Comparison of ENCODE assay signal across 14 cellular contexts in the genomic region with DNA sequence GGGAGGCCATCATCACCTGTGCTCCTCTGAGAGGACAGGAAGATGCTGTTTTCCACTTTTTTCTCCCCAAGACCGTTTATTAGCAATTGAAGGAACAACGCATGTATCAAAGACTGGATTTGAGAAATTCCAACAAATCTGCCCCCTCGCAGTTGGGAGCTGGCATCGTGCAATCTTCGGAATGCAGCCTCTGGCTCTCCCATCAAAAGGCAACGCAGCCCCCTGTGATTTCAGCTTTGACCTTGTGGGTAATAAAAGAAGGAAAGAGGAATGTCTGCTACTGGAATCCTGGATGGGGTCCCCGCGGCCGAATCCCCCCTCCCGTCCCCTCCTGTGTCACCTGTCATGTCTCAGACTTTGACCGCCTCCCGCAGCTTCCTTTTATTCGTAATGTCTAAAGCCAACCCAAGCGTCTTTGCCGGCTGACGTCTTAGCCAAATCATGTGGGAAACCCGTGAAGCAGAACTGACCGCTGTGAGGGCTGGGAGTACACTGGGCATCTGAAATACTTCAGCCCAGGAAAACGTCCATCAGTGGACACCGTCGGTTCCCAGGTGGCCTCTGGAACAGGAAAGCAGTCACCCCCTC.
A peak's percentile ranks its signal among the peaks of the same experiment; 100 is the strongest.
DNase-seq lines count a peak whose midpoint lies in the region; ATAC-seq and TF ChIP-seq lines count a peak whose summit lies in the region.
"Had no signal": no experiment of that assay in that cellular context is flagged by ENCODE, and none has a peak within 500 bp of the region (broad histone marks: within the 10 kb centered on the region; RNA-seq: fewer than 3 reads in every experiment).

No MANE protein-coding gene starts in this region.

- H2AK5ac ChIP-seq in IMR-90 (ENCODE audit: low read depth, low read length): no peak overlapping the region

- CTCF ChIA-PET in IMR-90 (lab: Yijun Ruan, JAX): no interaction called here
- CTCF ChIA-PET in WTC11 (lab: Charles Lee): no interaction called here

- H4K20me1 ChIP-seq in BLaER1 (no peaks in the 10 kb centered on the region), IMR-90 (ENCODE audit: insufficient read depth, low read length) (no peaks in the 10 kb centered on the region)

- H3K18ac ChIP-seq in IMR-90 (ENCODE audit: low read depth, low read length): no peak overlapping the region

- H3K27me3 ChIP-seq in BLaER1 (peaks cover 63% of the 10 kb centered on the region), IMR-90 (ENCODE audit: control insufficient read depth, insufficient read depth, low read length) (peaks cover 37% of the 10 kb centered on the region), sigmoid colon (peaks cover 0 to 29% (median 0%) of the 10 kb centered on the region in 3 donors)

- ATAC-seq in IMR-90 (ENCODE audit: low read depth) (no peak), WTC11 (no peak), HG03469 (IDR thresholded peaks at IDR 0.05; ENCODE audit: unreplicated experiment) (no peak)

- H2AFZ ChIP-seq in IMR-90 (replicated peaks; ENCODE audit: low read length, poor library complexity): no peak overlapping the region

- H4K91ac ChIP-seq in IMR-90 (ENCODE audit: insufficient read depth, low read depth, low read length): no peak overlapping the region

- H3K9me3 Mint-ChIP-seq in neural crest cell: no peaks in the 10 kb centered on the region
- 0 out of 2 replicates have a peak, but pooled peaks cover 3% of the 10 kb centered on the region for H3K9me3 Mint-ChIP-seq in WTC11
- H3K9me3 Mint-ChIP-seq: activated naive CD8-positive, alpha-beta T cell treated with anti-CD3 and anti-CD28 coated beads, Interleukin-2, amount 10 ng/mL, durations not matched to agents 7 days and 5 days; immature natural killer cell had no signal

- H3K4me1 Mint-ChIP-seq in neural crest cell: peaks cover 35% of the 10 kb centered on the region
- H3K4me1 Mint-ChIP-seq in WTC11: peaks cover 44% of the 10 kb centered on the region

- H3K23ac ChIP-seq in IMR-90 (ENCODE audit: low read depth, low read length): no peak overlapping the region

- dilution Hi-C loops in IMR-90 (cut with HindIII; ENCODE audit: low sequenced_read_pairs, unreplicated experiment): no loop called here

- no peak overlapping the region for H2BK15ac ChIP-seq in IMR-90 (ENCODE audit: low read depth, low read length)

- no peak overlapping the region for H2BK5ac ChIP-seq in IMR-90 (ENCODE audit: low read depth, low read length, poor library complexity, severe bottlenecking)

- peaks cover 21% of the 10 kb centered on the region for H3K4me1 ChIP-seq in BLaER1
- no peaks in the 10 kb centered on the region for H3K4me1 ChIP-seq in IMR-90 (ENCODE audit: control insufficient read depth, insufficient read depth, low read length)
- H3K4me1 ChIP-seq in sigmoid colon: peaks cover 0 to 15% (median 5%) of the 10 kb centered on the region in 4 donors

- intact Hi-C loops in IMR-90 (cut with micrococcal nuclease): no loop called here
- intact Hi-C loops in sigmoid colon (cut with DNase I): no loop called here

- no peaks in the 10 kb centered on the region for H3K36me3 ChIP-seq in BLaER1
- H3K36me3 ChIP-seq in IMR-90 (ENCODE audit: control insufficient read depth, insufficient read depth, low read length): no peaks in the 10 kb centered on the region
- H3K36me3 ChIP-seq in sigmoid colon: peaks cover 13 to 34% (median 20%) of the 10 kb centered on the region in 4 donors
- H3K36me3 ChIP-seq: MG63 had no signal

- POLR2A ChIA-PET in IMR-90 (lab: Charles Lee; ENCODE audit: unreplicated experiment): no interaction called here
- POLR2A ChIA-PET in WTC11 (lab: Charles Lee): no interaction called here

- H4K5ac ChIP-seq in IMR-90 (ENCODE audit: low read depth, low read length): no peak overlapping the region

- H3K9me3 ChIP-seq in BLaER1 (no peaks in the 10 kb centered on the region), IMR-90 (ENCODE audit: control insufficient read depth, insufficient read depth, low read length) (no peaks in the 10 kb centered on the region), sigmoid colon (no peaks in the 10 kb centered on the region)
- H3K9me3 ChIP-seq: MG63 had no signal

- no peak for TF ChIP-seq POLR2A in IMR-90 (IDR thresholded peaks at IDR 0.05; ENCODE audit: low read depth, low read length)
- TF ChIP-seq POLR2A in sigmoid colon (IDR thresholded peaks at IDR 0.05): no peak

- no peak overlapping the region for H3K56ac ChIP-seq in IMR-90 (ENCODE audit: extremely low read depth, insufficient read depth, low read length)

- H2AK9ac ChIP-seq in IMR-90 (replicated peaks; ENCODE audit: low read depth, low read length, poor library complexity): peak overlapping the region; percentile 65

- H3K27me3 Mint-ChIP-seq in neural crest cell (ENCODE audit: low read depth) (peaks cover 34% of the 10 kb centered on the region), WTC11 (ENCODE audit: low read depth) (peaks cover 31% of the 10 kb centered on the region)

- 71% methylated on average over 9 of the region's 21 CpGs; no CpG with 5 or more reads in 1 of the 2 experiments for WGBS in IMR-90 (ENCODE audit: extremely low coverage in 2 of 2, insufficient read length in 1 of 2), 2 experiments
- WGBS in sigmoid colon, 2 donors: 67 to 86% methylated on average over 21 of the region's 21 CpGs

- H3K4me3 Mint-ChIP-seq in neural crest cell: peak overlapping the region; percentile 21
- H3K4me3 Mint-ChIP-seq in WTC11: no peak overlapping the region
- H3K4me3 Mint-ChIP-seq: activated naive CD8-positive, alpha-beta T cell treated with anti-CD3 and anti-CD28 coated beads, Interleukin-2, amount 10 ng/mL, durations not matched to agents 7 days and 5 days; immature natural killer cell; nephron progenitor cell had no signal

- in situ Hi-C loops in IMR-90 (cut with MboI; ENCODE audit: low sequenced_read_pairs): no loop called here

- H3K27ac ChIP-seq in BLaER1 (no peak overlapping the region), IMR-90 (ENCODE audit: insufficient read depth, low read length) (no peak overlapping the region), sigmoid colon (peak overlapping the region in 2 of 4 donors; percentile 2 to 10)
- H3K27ac ChIP-seq: coronary artery had no signal

- H4K8ac ChIP-seq in IMR-90 (ENCODE audit: low read depth in 2 of 2, low read length in 2 of 2): no peak overlapping the region

- no peak for TF ChIP-seq CTCF in IMR-90 (conservative IDR thresholded peaks at IDR 0.05; ENCODE audit: low read depth, low read length)
- TF ChIP-seq CTCF in epithelial cell of proximal tubule (conservative IDR thresholded peaks at IDR 0.05; ENCODE audit: low read depth, low read length): no peak
- no peak for TF ChIP-seq CTCF in neural crest cell (conservative IDR thresholded peaks at IDR 0.05)
- TF ChIP-seq CTCF in WTC11 (IDR thresholded peaks at IDR 0.05): no peak
- no peak for TF ChIP-seq CTCF in sigmoid colon (IDR thresholded peaks at IDR 0.05)

- peaks cover 16% of the 10 kb centered on the region for H3K36me3 Mint-ChIP-seq in neural crest cell (ENCODE audit: low read depth)
- peaks cover 20% of the 10 kb centered on the region for H3K36me3 Mint-ChIP-seq in WTC11
- H3K36me3 Mint-ChIP-seq: activated naive CD8-positive, alpha-beta T cell treated with anti-CD3 and anti-CD28 coated beads, Interleukin-2, amount 10 ng/mL, durations not matched to agents 7 days and 5 days; immature natural killer cell had no signal

- TF ChIP-seq EP300 in sigmoid colon (IDR thresholded peaks at IDR 0.05): no peak

- BruUV-seq in IMR-90 (replicated peaks; lab: Mats Ljungman, UMichigan): no TSS peak

- H2BK20ac ChIP-seq in IMR-90 (ENCODE audit: low read depth, low read length): no peak overlapping the region

- no peak for TF ChIP-seq RAD21 in IMR-90 (IDR thresholded peaks at IDR 0.05; ENCODE audit: low read length)

- DNase-seq in IMR-90 (no peak), epithelial cell of proximal tubule (ENCODE audit: low read depth) (peak; percentile 72), neural crest cell (ENCODE audit: low read depth, low spot score) (no peak), WTC11 (ENCODE audit: low spot score) (no peak), SKM-1 treated with dmso at 0.1 percent for 144 hours (lab: John Stamatoyannopoulos, UW; ENCODE audit: unreplicated experiment) (no peak), sigmoid colon (no peak)
- DNase-seq: activated naive CD8-positive, alpha-beta T cell treated with anti-CD3 and anti-CD28 coated beads, Interleukin-2, amount 10 ng/mL, durations not matched to agents 7 days and 5 days; MG63; NCI-H345; nephron progenitor cell had no signal

- no peak overlapping the region for H2BK120ac ChIP-seq in IMR-90 (ENCODE audit: low read depth, low read length)

- H3K4me3 ChIP-seq in BLaER1 (no peak overlapping the region), IMR-90 (ENCODE audit: insufficient read depth, low read depth, low read length) (no peak overlapping the region), epithelial cell of proximal tubule (ENCODE audit: low read depth, low read length) (no peak overlapping the region), sigmoid colon (no peak overlapping the region)
- H3K4me3 ChIP-seq: coronary artery, MG63 had no signal

- H3K27ac Mint-ChIP-seq in neural crest cell (ENCODE audit: unreplicated experiment): no peak overlapping the region
- no peak overlapping the region for H3K27ac Mint-ChIP-seq in WTC11
- H3K27ac Mint-ChIP-seq: activated naive CD8-positive, alpha-beta T cell treated with anti-CD3 and anti-CD28 coated beads, Interleukin-2, amount 10 ng/mL, durations not matched to agents 7 days and 5 days; immature natural killer cell; nephron progenitor cell had no signal

- H3K9ac ChIP-seq in BLaER1 (no peak overlapping the region), IMR-90 (ENCODE audit: low read depth, low read length) (no peak overlapping the region)

- no peaks in the 10 kb centered on the region for H3K9me1 ChIP-seq in IMR-90 (ENCODE audit: insufficient read depth, low read length)

- H3K79me1 ChIP-seq in IMR-90 (ENCODE audit: low read depth in 1 of 2, low read length in 2 of 2): no peaks in the 10 kb centered on the region

- no peak overlapping the region for H3K14ac ChIP-seq in IMR-90 (replicated peaks; ENCODE audit: low read depth, low read length)

- H3K4me2 ChIP-seq in BLaER1 (peak overlapping the region; percentile 53), IMR-90 (ENCODE audit: low read depth, low read length) (no peak overlapping the region)

- H3K4ac ChIP-seq in IMR-90 (ENCODE audit: low read depth, low read length): no peak overlapping the region
